ENCODE assay signal across 23 cellular contexts in the genomic region with DNA sequence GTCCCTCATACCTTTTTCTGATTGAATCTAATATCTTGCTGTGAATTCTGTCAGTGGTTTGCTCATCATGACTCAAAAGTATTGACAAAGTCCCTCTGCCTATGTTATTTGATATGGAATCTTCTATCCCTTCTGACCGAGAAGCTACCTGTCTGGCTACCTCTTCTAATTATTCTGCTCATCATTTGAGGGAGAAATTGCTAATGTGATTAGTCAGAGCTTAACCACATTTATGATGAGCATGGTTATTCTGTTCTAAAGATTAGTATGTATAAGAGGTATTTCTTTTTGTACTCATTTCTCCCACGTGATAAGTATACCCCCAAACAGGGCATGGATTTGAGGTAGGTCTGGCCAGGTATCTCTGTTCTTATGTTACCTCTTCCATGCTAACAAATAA.
"Had no signal": no experiment of that assay in that cellular context is flagged by ENCODE, and none has a peak within 500 bp of the region (broad histone marks: within the 10 kb centered on the region; RNA-seq: fewer than 3 reads in every experiment).

No MANE protein-coding gene starts in this region.

- H2AFZ ChIP-seq: PC-9 had no signal

- H3K4me2 ChIP-seq: PC-9 had no signal

- H3K4me1 ChIP-seq: Peyer's patch, SJSA1 had no signal

- H3K27ac ChIP-seq: PC-9, Peyer's patch, SJSA1, SK-N-MC had no signal

- H3K4me3 ChIP-seq: MG63, PC-9, Peyer's patch, SJSA1, SK-N-MC had no signal

- DNase-seq: IMR-90, Karpas-422, KG1, MG63, NCI-H1092, NCI-H1105 treated with DMSO at 0.1 percent for 48 hours, NCI-H1417 treated with DMSO at 0.1 percent for 48 hours, NCI-H146, NCI-H1694 treated with DMSO at 0.1 percent for 48 hours, NCI-H1930, NCI-H2081, NCI-H2107, NCI-H2227 treated with DMSO at 0.1 percent for 48 hours, NCI-H524, NCI-H526 treated with DMSO at 0.1 percent for 48 hours, NCI-H774, PC-9, Peyer's patch, Right ventricle myocardium superior, SIG-M5 had no signal

- H3K36me3 ChIP-seq: MG63, Peyer's patch, SJSA1 had no signal

- FAIRE-seq: HepG2 had no signal

- H3K27me3 ChIP-seq: MG63, Peyer's patch, SJSA1 had no signal

- H3K9me3 ChIP-seq: MG63, Peyer's patch, SJSA1 had no signal
